19 cellular contexts compared by ENCODE assay signal in genomic region chr18:49013961-49014604, GRCh38.
DNase-seq lines count a peak whose midpoint lies in the region; TF ChIP-seq lines count a peak whose summit lies in the region.
"Had no signal": no experiment of that assay in that cellular context is flagged by ENCODE, and none has a peak within 500 bp of the region (broad histone marks: within the 10 kb centered on the region; RNA-seq: fewer than 3 reads in every experiment).

No MANE protein-coding gene starts in this region.

- H3K27me3 Mint-ChIP-seq in osteocyte (ENCODE audit: unreplicated experiment), result no peaks in the 10 kb centered on the region
- H3K27me3 Mint-ChIP-seq: activated T-helper 17 cell treated with anti-CD3 and anti-CD28 coated beads, Interleukin-2, amount 50 U/mL, for 72 hours; IgD-negative memory B cell; naive B cell had no signal

- peak; percentile 16 for DNase-seq in activated CD4-positive, CD25-positive, alpha-beta regulatory T cell treated with anti-CD3 and anti-CD28 coated beads, Interleukin-2, amount 50 U/mL, for 72 hours
- no peak for DNase-seq in activated CD4-positive, CD25-positive, alpha-beta regulatory T cell (lab: John Stamatoyannopoulos, UW)
- DNase-seq in KBM-7 (peak; percentile 8), ecto neural progenitor cell (ENCODE audit: low spot score) (peak; percentile 40), osteocyte (ENCODE audit: extremely low spot score, unreplicated experiment) (peak; percentile 71), foreskin melanocyte (no peak), SIG-M5 treated with dmso at 0.1 percent for 504 hours (lab: John Stamatoyannopoulos, UW; ENCODE audit: unreplicated experiment) (no peak), NCI-H774 (lab: John Stamatoyannopoulos, UW) (no peak)
- DNase-seq: activated CD4-positive, alpha-beta T cell treated with anti-CD3 and anti-CD28 coated beads, Interleukin-2, amount 50 U/mL, for 1 hour; BE2C; DMS 273 treated with DMSO at 0.1 percent for 48 hours; naive B cell; NCI-H2029 treated with DMSO at 0.1 percent for 48 hours; NCI-H524 treated with DMSO at 0.1 percent for 48 hours; small intestine; T-helper 9 cell; thyroid gland had no signal

- in situ Hi-C loops in KBM-7 (cut with MboI; ENCODE audit: low pct_unique_long_range_greater_than_20kb, low sequenced_read_pairs), result no loop called here

- H3K4me3 Mint-ChIP-seq in osteocyte (ENCODE audit: unreplicated experiment), result no peak overlapping the region
- H3K4me3 Mint-ChIP-seq: activated T-helper 17 cell treated with anti-CD3 and anti-CD28 coated beads, Interleukin-2, amount 50 U/mL, for 72 hours; IgD-negative memory B cell; naive B cell had no signal

- TF ChIP-seq CTCF in osteocyte (IDR thresholded peaks at IDR 0.05), result no peak

- no peaks in the 10 kb centered on the region for H3K36me3 Mint-ChIP-seq in osteocyte (ENCODE audit: unreplicated experiment)
- H3K36me3 Mint-ChIP-seq: IgD-negative memory B cell, naive B cell had no signal

- H3K4me1 Mint-ChIP-seq in osteocyte (ENCODE audit: unreplicated experiment), result peaks cover 37% of the 10 kb centered on the region
- H3K4me1 Mint-ChIP-seq: activated T-helper 17 cell treated with anti-CD3 and anti-CD28 coated beads, Interleukin-2, amount 50 U/mL, for 72 hours had no signal

- H3K9me3 Mint-ChIP-seq in osteocyte (ENCODE audit: unreplicated experiment), result no peaks in the 10 kb centered on the region
- H3K9me3 Mint-ChIP-seq: activated T-helper 17 cell treated with anti-CD3 and anti-CD28 coated beads, Interleukin-2, amount 50 U/mL, for 72 hours; IgD-negative memory B cell; naive B cell had no signal

- H3K27ac Mint-ChIP-seq in osteocyte (ENCODE audit: unreplicated experiment), result no peak overlapping the region
- H3K27ac Mint-ChIP-seq: activated T-helper 17 cell treated with anti-CD3 and anti-CD28 coated beads, Interleukin-2, amount 50 U/mL, for 72 hours; IgD-negative memory B cell had no signal

Comparison
In these comparisons a context has a peak if more than half of its experiments do, and no peak if none do; other contexts are left out.
1. DNase-seq: peak in activated CD4-positive, CD25-positive, alpha-beta regulatory T cell treated with anti-CD3 and anti-CD28 coated beads, Interleukin-2, amount 50 U/mL, for 72 hours (single experiment), KBM-7 (single experiment), ecto neural progenitor cell (single experiment) and osteocyte (single experiment); none in activated CD4-positive, CD25-positive, alpha-beta regulatory T cell (0 of 4), foreskin melanocyte (single experiment), SIG-M5 treated with dmso at 0.1 percent for 504 hours (single experiment) and NCI-H774 (single experiment).